Comparison of ENCODE assay signal across 6 cellular contexts in genomic region chr1:148157803-148158202, GRCh38. TPM values are rescaled to one million over a fixed set of nuclear protein-coding genes. Genes with fewer than 3 reads are reported as not detected.
DNase-seq lines count a peak whose midpoint lies in the region; ATAC-seq, FAIRE-seq and TF ChIP-seq lines count a peak whose summit lies in the region.
"Not testable (repeated sequence)": the region's sequence is repeated elsewhere in the genome, so short reads cannot be mapped to it uniquely, and the experiment has no call there.

No MANE protein-coding gene starts in this region.

- intact Hi-C loops in activated CD8-positive, alpha-beta T cell treated with anti-CD3 and anti-CD28 coated beads for 36 hours (cut with micrococcal nuclease); K562 (cut with micrococcal nuclease): not testable (repeated sequence)

- WGBS in K562 (ENCODE audit: insufficient coverage, low coverage, missing lambda C conversion rate), result 0% methylated on average over 2 of the region's 23 CpGs

- H2AFZ ChIP-seq in GM23338; K562 (ENCODE audit: low read depth, low read length): not testable (repeated sequence)

- not testable (repeated sequence) for H3K27ac ChIP-seq in GM23338 (ENCODE audit: low read depth)
- H3K27ac ChIP-seq in K562 (ENCODE audit: extremely low read depth, low read depth, low read length), result peak overlapping the region; percentile 42; the same call in 2 of the 3 replicates

- peak overlapping the region; percentile 55 to 68; a peak in 3 of 4 replicates for H3K9ac ChIP-seq in K562 (ENCODE audit: insufficient read depth in 1 of 2, low read depth in 2 of 2, low read length in 2 of 2)

- H4K20me1 ChIP-seq in GM23338 (replicated peaks; ENCODE audit: insufficient read depth); K562 (replicated peaks; ENCODE audit: control insufficient read depth, insufficient read depth, low read length): not testable (repeated sequence)

- not testable (repeated sequence) for H3K36me3 Mint-ChIP-seq in GM23338 (ENCODE audit: low read depth); T-cell; activated CD8-positive, alpha-beta T cell treated with anti-CD3 and anti-CD28 coated beads for 36 hours (ENCODE audit: low read depth); activated naive CD4-positive, alpha-beta T cell treated with anti-CD3 and anti-CD28 coated beads, Interleukin-2, amount 50 U/mL, for 24 hours; naive thymus-derived CD8-positive, alpha-beta T cell

- POLR2A ChIA-PET in T-cell (lab: Charles Lee); activated CD8-positive, alpha-beta T cell treated with anti-CD3 and anti-CD28 coated beads for 36 hours (lab: Charles Lee); K562 (lab: Yijun Ruan, JAX); naive thymus-derived CD8-positive, alpha-beta T cell (lab: Charles Lee): not testable (repeated sequence)

- not testable (repeated sequence) for TF ChIP-seq EP300 in K562 (IDR thresholded peaks at IDR 0.05; ENCODE audit: low read length)

- TF ChIP-seq POLR2A in K562 (conservative IDR thresholded peaks at IDR 0.05), result not testable (repeated sequence)

- DNase-seq in GM23338 (ENCODE audit: low spot score); T-cell; activated CD8-positive, alpha-beta T cell treated with anti-CD3 and anti-CD28 coated beads for 36 hours; K562 (ENCODE audit: extremely low read depth in 1 of 4, low spot score in 3 of 4); naive thymus-derived CD8-positive, alpha-beta T cell: not testable (repeated sequence)

- H3K27ac Mint-ChIP-seq in GM23338; T-cell; activated CD8-positive, alpha-beta T cell treated with anti-CD3 and anti-CD28 coated beads for 36 hours; activated naive CD4-positive, alpha-beta T cell treated with anti-CD3 and anti-CD28 coated beads, Interleukin-2, amount 50 U/mL, for 24 hours: not testable (repeated sequence)
- peak overlapping the region in 2 of 10 donors; percentile 29 to 54 for H3K27ac Mint-ChIP-seq in naive thymus-derived CD8-positive, alpha-beta T cell

- TF ChIP-seq CTCF in GM23338 (conservative IDR thresholded peaks at IDR 0.05; ENCODE audit: low read depth in 2 of 2); activated CD8-positive, alpha-beta T cell treated with anti-CD3 and anti-CD28 coated beads for 36 hours (IDR thresholded peaks at IDR 0.05); K562 (IDR thresholded peaks at IDR 0.05 in 2 of 3, conservative IDR thresholded peaks at IDR 0.05 in 1 of 3; ENCODE audit: insufficient read depth in 2 of 3, low read depth in 1 of 3, low read length in 3 of 3): not testable (repeated sequence)

- CTCF ChIA-PET in T-cell (lab: Charles Lee); activated CD8-positive, alpha-beta T cell treated with anti-CD3 and anti-CD28 coated beads for 36 hours (lab: Charles Lee); K562 (lab: Yijun Ruan, JAX; ENCODE audit: low intra/inter-chr PET ratio): not testable (repeated sequence)

- not testable (repeated sequence) for H3K79me2 ChIP-seq in GM23338 (replicated peaks; ENCODE audit: insufficient read depth)
- H3K79me2 ChIP-seq in K562 (ENCODE audit: control insufficient read depth, insufficient read depth, low read length), result peaks cover 28% of the 10 kb centered on the region

- FAIRE-seq in K562 (lab: Jason Lieb, UNC), result not testable (repeated sequence)

- H3K4me3 ChIP-seq in GM23338, result not testable (repeated sequence)
- H3K4me3 ChIP-seq in K562, result peak overlapping the region; percentile 31

- H3F3A ChIP-seq in GM23338 (replicated peaks; ENCODE audit: low read depth), result not testable (repeated sequence)

- not testable (repeated sequence) for H3K36me3 ChIP-seq in GM23338 (ENCODE audit: insufficient read depth)
- H3K36me3 ChIP-seq in K562 (ENCODE audit: control insufficient read depth, insufficient read depth, low read length), result peaks cover 34% of the 10 kb centered on the region

- not testable (repeated sequence) for H3K4me3 Mint-ChIP-seq in GM23338
- H3K4me3 Mint-ChIP-seq in T-cell, result peak overlapping the region; percentile 3 to 65 (median 7)
- H3K4me3 Mint-ChIP-seq in activated CD8-positive, alpha-beta T cell treated with anti-CD3 and anti-CD28 coated beads for 36 hours, result peak overlapping the region; percentile 43
- H3K4me3 Mint-ChIP-seq in activated naive CD4-positive, alpha-beta T cell treated with anti-CD3 and anti-CD28 coated beads, Interleukin-2, amount 50 U/mL, for 24 hours, result peak overlapping the region; percentile 56
- H3K4me3 Mint-ChIP-seq in naive thymus-derived CD8-positive, alpha-beta T cell, result peak overlapping the region; percentile 21 to 74 (median 59)

- H3K27me3 Mint-ChIP-seq in GM23338 (ENCODE audit: insufficient read depth, low read depth, poor library complexity), result peaks cover 10% of the 10 kb centered on the region
- H3K27me3 Mint-ChIP-seq in T-cell, result peaks cover 15 to 32% of the 10 kb centered on the region in 2 donors
- H3K27me3 Mint-ChIP-seq in activated CD8-positive, alpha-beta T cell treated with anti-CD3 and anti-CD28 coated beads for 36 hours, result peaks cover 23% of the 10 kb centered on the region
- H3K27me3 Mint-ChIP-seq in activated naive CD4-positive, alpha-beta T cell treated with anti-CD3 and anti-CD28 coated beads, Interleukin-2, amount 50 U/mL, for 24 hours, result peaks cover 14% of the 10 kb centered on the region
- H3K27me3 Mint-ChIP-seq in naive thymus-derived CD8-positive, alpha-beta T cell, result peaks cover 3 to 40% (median 20%) of the 10 kb centered on the region in 5 donors

- not testable (repeated sequence) for H3K27me3 ChIP-seq in GM23338 (ENCODE audit: insufficient read depth); K562 (ENCODE audit: control insufficient read depth in 2 of 2, insufficient read depth in 2 of 2, low read length in 2 of 2)

- H3K9me3 ChIP-seq in K562 (replicated peaks; ENCODE audit: control insufficient read depth, insufficient read depth, low read depth, low read length), result not testable (repeated sequence)

- not testable (repeated sequence) for H3K9me1 ChIP-seq in K562 (ENCODE audit: control insufficient read depth, insufficient read depth, low read length)

- not testable (repeated sequence) for TF ChIP-seq RAD21 in K562 (CRISPR knock-in tag; conservative IDR thresholded peaks at IDR 0.05 in 1 of 2, IDR thresholded peaks at IDR 0.05 in 1 of 2)

- in situ Hi-C loops in K562 (cut with MboI), result loop anchor here (5.0 kb wide), 1 partner anchor 1226 kb away; no protein-coding TSS in a partner anchor

- 0 out of 2 replicates have a peak overlapping the region, but pooled peaks have one; percentile 43 for H3K4me2 ChIP-seq in GM23338
- H3K4me2 ChIP-seq in K562 (ENCODE audit: insufficient read depth, low read length), result peak overlapping the region; percentile 50

- H3K4me1 Mint-ChIP-seq in GM23338, result peaks cover 32% of the 10 kb centered on the region
- peaks cover 11 to 18% (median 15%) of the 10 kb centered on the region in 3 donors for H3K4me1 Mint-ChIP-seq in T-cell
- peaks cover 11% of the 10 kb centered on the region for H3K4me1 Mint-ChIP-seq in activated CD8-positive, alpha-beta T cell treated with anti-CD3 and anti-CD28 coated beads for 36 hours (ENCODE audit: low read depth)
- H3K4me1 Mint-ChIP-seq in activated naive CD4-positive, alpha-beta T cell treated with anti-CD3 and anti-CD28 coated beads, Interleukin-2, amount 50 U/mL, for 24 hours, result peaks cover 14% of the 10 kb centered on the region
- H3K4me1 Mint-ChIP-seq in naive thymus-derived CD8-positive, alpha-beta T cell, result peaks cover 6 to 24% (median 17%) of the 10 kb centered on the region in 4 donors

- H3K4me1 ChIP-seq in GM23338 (ENCODE audit: insufficient read depth), result peaks cover 12% of the 10 kb centered on the region; the same call in 1 of the 2 replicates
- H3K4me1 ChIP-seq in K562 (replicated peaks in 1 of 2; ENCODE audit: control insufficient read depth in 2 of 2, insufficient read depth in 2 of 2, low read length in 2 of 2), result peaks cover 3 to 28% of the 10 kb centered on the region in 2 experiments; a peak in 3 of 5 replicates

- ATAC-seq in GM23338; activated CD8-positive, alpha-beta T cell treated with anti-CD3 and anti-CD28 coated beads for 36 hours: not testable (repeated sequence)
- ATAC-seq in T-cell (replicated peaks in 1 of 4), result peak in 3 of 4 experiments; percentile 51 to 62 (median 55)
- ATAC-seq in K562, result peak; percentile 2
- peak; percentile 54 to 71 for ATAC-seq in naive thymus-derived CD8-positive, alpha-beta T cell

- BruUV-seq in K562 (replicated peaks; lab: Mats Ljungman, UMichigan), result not testable (repeated sequence)

- not testable (repeated sequence) for H3K9me3 Mint-ChIP-seq in GM23338; T-cell; activated CD8-positive, alpha-beta T cell treated with anti-CD3 and anti-CD28 coated beads for 36 hours; activated naive CD4-positive, alpha-beta T cell treated with anti-CD3 and anti-CD28 coated beads, Interleukin-2, amount 50 U/mL, for 24 hours; naive thymus-derived CD8-positive, alpha-beta T cell

- H3K9me2 ChIP-seq in GM23338 (ENCODE audit: insufficient read depth), result not testable (repeated sequence)

RNA-seq across cellular contexts. Expression of gene NBPF11, which starts 5.7 kb away (rescaled TPM):
- 5.6 and 8.5 TPM in 2 replicates for total RNA-seq in GM23338 (2014; rRNA removed; shearing (Covaris generic))
- 5.6 and 6.7 TPM in 2 replicates for polyA plus RNA-seq in GM23338 (2016; fragmentation: Nextera tagmentation; extraction: Ambion mirVana)
- total RNA-seq in T-cell, result 10 to 100 TPM; 22.6 to 27.3 (median 23.6) TPM
- total RNA-seq in activated CD8-positive, alpha-beta T cell treated with anti-CD3 and anti-CD28 coated beads for 36 hours, result 1 to 10 TPM; 5.6 to 7.2 TPM
- total RNA-seq in K562 (2011; cell fraction: chromatin; rRNA removed; ENCODE audit: low replicate concordance), result 27.8 and 43.3 TPM in 2 replicates
- 16.5 and 18.8 TPM in 2 replicates for total RNA-seq in K562 (2011; cell fraction: nucleolus; rRNA removed)
- 22.3 and 25.0 TPM in 2 replicates for total RNA-seq in K562 (2011; cell fraction: nucleoplasm; rRNA removed)
- 5.1 and 5.6 TPM in 2 replicates for total RNA-seq in K562 (2014; rRNA removed)
- 6.9 and 7.9 TPM in 2 replicates for total RNA-seq in K562 (2014; rRNA removed; fragmentation: Illumina TruSeq; extraction: Trizol)
- 8.1 and 8.7 TPM in 2 replicates for total RNA-seq in K562 (2015; rRNA removed; fragmentation: Illumina TruSeq; extraction: Trizol)
- 6.5 and 8.0 TPM in 2 replicates for total RNA-seq in K562 (2021)
- 16.5 and 17.0 TPM in 2 replicates for polyA plus RNA-seq in K562 (2011; rRNA removed)
- polyA plus RNA-seq in K562 (2011; cell fraction: cytosol; rRNA removed), result 5.7 and 8.7 TPM in 2 replicates
- 57.0 and 64.2 TPM in 2 replicates for polyA plus RNA-seq in K562 (2011; cell fraction: nucleus; rRNA removed)
- 6.3 and 9.5 TPM in 2 replicates for polyA plus RNA-seq in K562 (2012)
- 9.3 and 10.2 TPM in 2 replicates for polyA plus RNA-seq in K562 (2014; fragmentation: Illumina TruSeq; extraction: Trizol)
- polyA plus RNA-seq in K562 (2014; fragmentation: Nextera tagmentation; extraction: Ambion mirVana), result 1 to 10 TPM; 2.8 to 3.3 TPM
- polyA plus RNA-seq in K562 (2014; rRNA removed), result 9.1 and 10.1 TPM in 2 replicates
- polyA minus RNA-seq in K562 (2011; rRNA and poly(A)+ RNA removed), result 7.6 and 8.5 TPM in 2 replicates
- 2.4 and 3.9 TPM in 2 replicates for polyA minus RNA-seq in K562 (2011; cell fraction: cytosol; rRNA and poly(A)+ RNA removed)
- polyA minus RNA-seq in K562 (2011; cell fraction: nucleus; rRNA and poly(A)+ RNA removed), result 12.9 and 17.0 TPM in 2 replicates
- 10 to 100 TPM; 30.4 to 30.6 TPM for total RNA-seq in naive thymus-derived CD8-positive, alpha-beta T cell
- polyA plus RNA-seq in naive thymus-derived CD8-positive, alpha-beta T cell, result 1 to 10 TPM; 1.1 to 6.2 (median 1.8) TPM
